8 cellular contexts compared by ENCODE assay signal in genomic region chr3:115099115-115099884, GRCh38. TPM values are rescaled to one million over a fixed set of nuclear protein-coding genes. Genes with fewer than 3 reads are reported as not detected.
DNase-seq lines count a peak whose midpoint lies in the region; ATAC-seq and TF ChIP-seq lines count a peak whose summit lies in the region.

No MANE protein-coding gene starts in this region.

- peak overlapping the region; percentile 16 for H3K27ac Mint-ChIP-seq in neural progenitor cell

- DNase-seq in AG04450 (ENCODE audit: low read depth, low spot score) (no peak), MG63 (no peak), dorsolateral prefrontal cortex (no peak), neural progenitor cell (ENCODE audit: low spot score) (no peak), dedifferentiated amniotic fluid mesenchymal stem cell (ENCODE audit: extremely low spot score) (no peak), NCI-H1694 treated with DMSO at 0.1 percent for 48 hours (lab: John Stamatoyannopoulos, UW) (no peak), aorta (no peak)

- CTCF ChIA-PET in AG04450 (lab: Charles Lee): interaction anchor here (0.7 to 1.3 kb wide), 2 partner anchors 9 to 412 kb away, joined by 3 to 4 read pairs; no protein-coding TSS in a partner anchor

- no peaks in the 10 kb centered on the region for H3K27me3 Mint-ChIP-seq in neural progenitor cell (ENCODE audit: insufficient read depth, low read depth)

- 15 to 16% methylated on average over 3 of the region's 3 CpGs for WGBS in aorta, 2 donors

- H3K4me2 ChIP-seq in neural progenitor cell: no peak overlapping the region

- H3K36me3 ChIP-seq in MG63 (no peaks in the 10 kb centered on the region), neural progenitor cell (peaks cover 3% of the 10 kb centered on the region), aorta (ENCODE audit: control insufficient read depth in 1 of 2, insufficient read depth in 2 of 2, low read length in 1 of 2) (no peaks in the 10 kb centered on the region)

- ATAC-seq in GM21825 (IDR thresholded peaks at IDR 0.05; ENCODE audit: unreplicated experiment) (no peak), aorta (ENCODE audit: low FRiP score) (no peak)

- H4K20me1 ChIP-seq in neural progenitor cell (ENCODE audit: low read depth): no peaks in the 10 kb centered on the region

- H3K79me2 ChIP-seq in neural progenitor cell (ENCODE audit: low read depth): no peaks in the 10 kb centered on the region

- H3K9ac ChIP-seq in neural progenitor cell: no peak overlapping the region

- peak overlapping the region; percentile 30 for H3K4me3 Mint-ChIP-seq in neural progenitor cell

- H3K36me3 Mint-ChIP-seq in neural progenitor cell: peaks cover 2% of the 10 kb centered on the region

- peaks cover 17% of the 10 kb centered on the region for H3K4me1 Mint-ChIP-seq in neural progenitor cell

- H3K4me1 ChIP-seq in neural progenitor cell (no peaks in the 10 kb centered on the region), aorta (ENCODE audit: control insufficient read depth in 1 of 2, insufficient read depth in 2 of 2, low read length in 2 of 2) (peaks cover 0 to 6% of the 10 kb centered on the region in 2 donors)

- peaks cover 6% of the 10 kb centered on the region for H3K9me3 Mint-ChIP-seq in neural progenitor cell

- H3K27ac ChIP-seq in AG04450 (ENCODE audit: low read depth, low read length): no peak overlapping the region
- H3K27ac ChIP-seq in dorsolateral prefrontal cortex: peak overlapping the region; percentile 3 to 89 (median 80)
- no peak overlapping the region for H3K27ac ChIP-seq in neural progenitor cell
- H3K27ac ChIP-seq in aorta (ENCODE audit: low read depth in 1 of 2, low read length in 2 of 2): no peak overlapping the region

- H3K27me3 ChIP-seq in AG04450 (ENCODE audit: control insufficient read depth, insufficient read depth, low read length) (no peaks in the 10 kb centered on the region), MG63 (no peaks in the 10 kb centered on the region), dorsolateral prefrontal cortex (no peaks in the 10 kb centered on the region), neural progenitor cell (no peaks in the 10 kb centered on the region), aorta (ENCODE audit: control insufficient read depth in 1 of 2, insufficient read depth in 2 of 2, low read length in 1 of 2) (no peaks in the 10 kb centered on the region)

- no peak overlapping the region for H2AFZ ChIP-seq in neural progenitor cell (replicated peaks)

- H3K9me3 ChIP-seq in AG04450 (ENCODE audit: control insufficient read depth, insufficient read depth, low read length) (no peaks in the 10 kb centered on the region), MG63 (no peaks in the 10 kb centered on the region), neural progenitor cell (ENCODE audit: low read depth) (no peaks in the 10 kb centered on the region), aorta (ENCODE audit: control insufficient read depth, low read length) (no peaks in the 10 kb centered on the region)

- no peaks in the 10 kb centered on the region for H3F3A ChIP-seq in neural progenitor cell (ENCODE audit: low read depth)

- intact Hi-C loops in dorsolateral prefrontal cortex (cut with DNase I): loop anchor here (10.0 kb wide), 2 partner anchors 644 to 714 kb away; no protein-coding TSS in a partner anchor
- intact Hi-C loops in aorta (cut with DNase I): loop anchor here in 1 of 2 donors (10.0 kb wide), 1 partner anchor 46 kb away; the partner anchor contains the start of gene ZBTB20

- H3K4me3 ChIP-seq in AG04450 (ENCODE audit: low read depth, low read length) (peak overlapping the region; percentile 54), MG63 (peak overlapping the region; percentile 35), dorsolateral prefrontal cortex (peak overlapping the region; percentile 11 to 67 (median 49)), neural progenitor cell (no peak overlapping the region), aorta (ENCODE audit: low read length in 2 of 2) (peak overlapping the region in 1 of 2 donors; percentile 41)

- TF ChIP-seq CTCF in AG04450 (IDR thresholded peaks at IDR 0.05; ENCODE audit: low read depth, low read length) (no peak), dorsolateral prefrontal cortex (IDR thresholded peaks at IDR 0.05 in 54 of 56, conservative IDR thresholded peaks at IDR 0.05 in 2 of 56; ENCODE audit: low read depth in 1 of 56, partially characterized antibody in 56 of 56) (no peak), neural progenitor cell (IDR thresholded peaks at IDR 0.05) (no peak)

- POLR2A ChIA-PET in AG04450 (lab: Yijun Ruan, JAX): interaction anchor here (0.6 to 2.4 kb wide), 3 partner anchors 47 to 650 kb away, joined by 3 to 10 read pairs (median 4); partner anchors contain the start of gene ZBTB20

RNA-seq across cellular contexts. Expression of gene ZBTB20, which starts 47.8 kb away (rescaled TPM):
- polyA plus RNA-seq in AG04450 (2011; rRNA removed) (2.6 and 3.0 TPM in 2 replicates), aorta (1 to 10 TPM in 1 of 2 donors, under 1 TPM in 1; 0.69 to 3.8 TPM)
- polyA minus RNA-seq in AG04450 (2011; rRNA and poly(A)+ RNA removed): 55.8 and 68.6 TPM in 2 replicates
- total RNA-seq in MG63 (2014; rRNA removed; shearing (Covaris generic); ENCODE audit: low replicate concordance): 0.54 and 6.5 TPM in 2 replicates
- total RNA-seq in dorsolateral prefrontal cortex (100 to 1,000 TPM in 41 of 120 experiments, 10 to 100 TPM in 79; 52.0 to 199 (median 89.0) TPM), neural progenitor cell (ENCODE audit: low replicate concordance) (1.9 and 3.2 TPM in 2 replicates), aorta (100 to 1,000 TPM in 1 of 2 donors, 10 to 100 TPM in 1; 99.6 to 128 TPM)

Comparison
In these comparisons a context has a peak if more than half of its experiments do, and no peak if none do; other contexts are left out.
1. H3K27ac ChIP-seq: peak in dorsolateral prefrontal cortex (59 of 59); none in AG04450 (single experiment), neural progenitor cell (single experiment) and aorta (0 of 2).